2 cellular contexts compared by ENCODE assay signal in genomic region chr4:81676552-81676951, GRCh38.
A peak's percentile ranks its signal among the peaks of the same experiment; 100 is the strongest.
TF ChIP-seq lines count a peak whose summit lies in the region.

No MANE protein-coding gene starts in this region.

TF ChIP-seq in liver, 16 proteins besides CTCF, POLR2A, EP300 and RAD21 (continued from another document):
- no peak for TF ChIP-seq HNF4A (conservative IDR thresholded peaks at IDR 0.05)
- TF ChIP-seq RXRA (IDR thresholded peaks at IDR 0.05) = peak in 1 of 2 donors; percentile 21

TF ChIP-seq in HepG2, 621 proteins besides CTCF, POLR2A, EP300 and RAD21 (continued from another document):
- TF ChIP-seq ZHX2 (IDR thresholded peaks at IDR 0.05; ENCODE audit: low read depth) (no peak), ZHX2 (CRISPR knock-in tag; IDR thresholded peaks at IDR 0.05; ENCODE audit: borderline replicate concordance) (no peak)
